In genomic region chr1:1068077-1068373, GRCh38 we compare ENCODE assay signal across 1 cellular context.
TF ChIP-seq lines count a peak whose summit lies in the region.

No MANE protein-coding gene starts in this region.

TF ChIP-seq in H1, 55 proteins besides CTCF, POLR2A, EP300 and RAD21:
- TF ChIP-seq PHF8 (conservative IDR thresholded peaks at IDR 0.05; ENCODE audit: low read depth, low read length) (no peak), TEAD4 (IDR thresholded peaks at IDR 0.05; ENCODE audit: low read depth, low read length) (no peak), GTF2F1 (IDR thresholded peaks at IDR 0.05; ENCODE audit: borderline replicate concordance, low read depth, low read length) (no peak), ASH2L (IDR thresholded peaks at IDR 0.05; ENCODE audit: low read length) (no peak), CBX8 (IDR thresholded peaks at IDR 0.05; ENCODE audit: borderline replicate concordance, low read depth, low read length) (no peak), BACH1 (IDR thresholded peaks at IDR 0.05; ENCODE audit: low read length) (no peak), SP2 (IDR thresholded peaks at IDR 0.05; ENCODE audit: low read length) (no peak), POLR2AphosphoS5 (IDR thresholded peaks at IDR 0.05; ENCODE audit: low read depth, low read length) (no peak), EGR1 (IDR thresholded peaks at IDR 0.05; ENCODE audit: borderline replicate concordance, low read depth, low read length) (no peak), GABPA (IDR thresholded peaks at IDR 0.05; ENCODE audit: borderline replicate concordance, insufficient read depth, low read length) (no peak), SIX5 (IDR thresholded peaks at IDR 0.05; ENCODE audit: low read depth, low read length) (no peak), NRF1 (IDR thresholded peaks at IDR 0.05; ENCODE audit: low read depth, low read length) (no peak)
